Comparison of ENCODE assay signal across 8 cellular contexts in the genomic region with DNA sequence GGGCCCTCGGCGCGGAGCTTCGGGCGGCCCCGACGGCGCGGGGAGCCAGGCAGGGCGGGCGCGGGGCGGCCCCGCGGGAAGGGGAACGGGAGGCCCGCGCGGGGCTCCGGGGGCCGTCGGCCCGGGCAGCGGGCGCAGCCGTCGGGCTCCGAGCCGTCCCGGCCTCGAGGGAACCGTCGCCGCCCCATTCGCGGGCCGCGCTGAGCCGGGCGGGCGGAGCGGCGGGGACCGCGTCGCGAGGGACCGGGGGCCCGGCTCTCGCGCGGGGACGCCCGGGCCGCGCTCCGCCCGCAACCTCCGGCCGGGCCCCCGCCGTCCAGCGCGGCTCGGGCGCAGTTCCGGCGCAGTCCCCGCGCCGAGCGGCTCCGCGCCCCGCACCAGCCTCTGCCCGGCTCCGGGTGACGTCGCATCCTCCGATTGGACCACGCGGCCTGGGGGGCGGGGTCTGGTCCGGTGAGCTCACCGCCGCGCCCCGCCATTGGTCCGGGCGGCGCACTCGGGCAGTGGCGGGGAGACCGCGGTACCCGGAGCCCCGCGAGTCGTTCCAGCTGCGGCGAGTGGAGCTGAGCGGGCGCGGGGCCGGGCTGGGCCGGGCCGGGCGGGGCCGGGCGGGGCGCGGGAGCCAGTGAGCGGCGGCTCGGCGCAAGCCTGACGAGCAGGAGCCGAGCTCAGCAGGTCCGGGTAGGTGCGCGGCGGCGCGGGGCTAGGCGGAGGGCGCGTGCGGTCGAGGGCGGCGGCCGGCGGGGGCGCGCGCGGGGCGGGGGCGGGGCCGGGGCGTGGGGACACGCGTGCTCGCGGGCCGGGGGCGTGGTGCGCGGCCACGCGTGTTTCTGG.
DNase-seq lines count a peak whose midpoint lies in the region; ATAC-seq and TF ChIP-seq lines count a peak whose summit lies in the region.

No MANE protein-coding gene starts in this region.

- H3K4me1 ChIP-seq in endodermal cell (ENCODE audit: control insufficient read depth, insufficient read depth, low read length): peaks cover 7% of the 10 kb centered on the region

- peak overlapping the region; percentile 63 for H3K4me3 Mint-ChIP-seq in endodermal cell

- peaks cover 31% of the 10 kb centered on the region for H3K27me3 Mint-ChIP-seq in endodermal cell (ENCODE audit: insufficient read depth)

- no peak for TF ChIP-seq CTCF in endodermal cell (conservative IDR thresholded peaks at IDR 0.05)

- H3K9me3 ChIP-seq in endodermal cell (ENCODE audit: control insufficient read depth, low read length): peaks cover 5% of the 10 kb centered on the region

- peaks cover 14% of the 10 kb centered on the region for H3K27me3 ChIP-seq in endodermal cell (ENCODE audit: control insufficient read depth, insufficient read depth, low read length, poor library complexity, severe bottlenecking)

- peak; percentile 99 for DNase-seq in AG08396 (ENCODE audit: low spot score)
- peak; percentile 24 to 86 for DNase-seq in NCI-H524 (lab: John Stamatoyannopoulos, UW)
- DNase-seq in activated CD8-positive, alpha-beta memory T cell treated with anti-CD3 and anti-CD28 coated beads, Interleukin-2, amount 50 U/mL, for 1 hour (ENCODE audit: extremely low read depth): peak; percentile 63
- DNase-seq in endodermal cell: peak; percentile 98
- DNase-seq in midbrain (lab: John Stamatoyannopoulos, UW): peak; percentile 96
- peak; percentile 88 for DNase-seq in stimulated activated CD8-positive, alpha-beta memory T cell treated with anti-CD3 and anti-CD28 coated beads, Interleukin-15, amount 100 ng/mL, for 24 hours (ENCODE audit: low read depth)

- H3K36me3 ChIP-seq in endodermal cell (ENCODE audit: control insufficient read depth, insufficient read depth, low read length): no peaks in the 10 kb centered on the region

- no peak overlapping the region for H3K4me3 ChIP-seq in endodermal cell (ENCODE audit: low read length)

- H3K9ac ChIP-seq in endodermal cell (ENCODE audit: extremely low read depth, low read length, poor library complexity, severe bottlenecking): no peak overlapping the region

- H3K27ac ChIP-seq in endodermal cell (ENCODE audit: low read depth, low read length): no peak overlapping the region

- H3K36me3 Mint-ChIP-seq in endodermal cell (ENCODE audit: low read depth): peaks cover 20% of the 10 kb centered on the region

- no peak overlapping the region for H3K27ac Mint-ChIP-seq in endodermal cell

- peaks cover 7% of the 10 kb centered on the region for H3K9me3 Mint-ChIP-seq in endodermal cell

- 0 to 1% methylated on average over 17 to 151 of the region's 151 CpGs for WGBS in endodermal cell (ENCODE audit: insufficient coverage in 1 of 2, insufficient read length in 1 of 2), 2 experiments

- peaks cover 14% of the 10 kb centered on the region for H3K4me1 Mint-ChIP-seq in endodermal cell

- ATAC-seq in GM19025 (IDR thresholded peaks at IDR 0.05; ENCODE audit: low read depth, unreplicated experiment) (peak; percentile 98), HG03175 (IDR thresholded peaks at IDR 0.05; ENCODE audit: unreplicated experiment) (peak; percentile 97)
